ENCODE assay signal across 8 cellular contexts in the genomic region with DNA sequence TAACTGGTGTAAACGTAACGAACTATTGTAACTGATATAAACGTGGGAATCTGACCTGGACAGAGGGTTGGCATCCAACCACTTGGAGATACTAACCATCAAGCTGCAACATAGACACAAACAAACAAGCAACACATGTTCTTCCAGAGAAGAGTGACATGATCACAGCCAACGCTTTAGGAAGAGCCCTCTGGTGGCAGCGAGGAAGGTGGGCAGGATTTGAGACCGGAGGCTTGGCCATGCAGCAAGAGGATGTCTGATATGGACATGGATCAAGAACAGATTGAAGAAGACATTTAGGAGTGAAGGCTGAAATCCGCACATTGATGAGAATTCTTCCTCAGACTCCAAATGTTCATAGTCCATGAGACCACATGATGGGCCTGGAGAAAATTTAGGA. TPM values are rescaled to one million over a fixed set of nuclear protein-coding genes. Genes with fewer than 3 reads are reported as not detected.
A peak's percentile ranks its signal among the peaks of the same experiment; 100 is the strongest.
DNase-seq lines count a peak whose midpoint lies in the region; ATAC-seq and TF ChIP-seq lines count a peak whose summit lies in the region.

No MANE protein-coding gene starts in this region.

- H3K23ac ChIP-seq in mesendoderm (ENCODE audit: low read length), result no peak overlapping the region

- H3K36me3 ChIP-seq in mesendoderm (ENCODE audit: control insufficient read depth, insufficient read depth, low read length), result no peaks in the 10 kb centered on the region
- H3K36me3 ChIP-seq in sigmoid colon, result no peaks in the 10 kb centered on the region

- no peak overlapping the region for H2BK120ac ChIP-seq in mesendoderm (ENCODE audit: low read depth, low read length)

- peaks cover 0 to 4% of the 10 kb centered on the region in 2 donors for H3K36me3 Mint-ChIP-seq in stimulated activated naive B cell treated with anti-CD40 and anti-IgM and Interleukin-4, amounts not matched to agents 10 μg/mL and 1 μg/mL and 100 μg/mL, for 72 hours

- no peak overlapping the region for H4K5ac ChIP-seq in mesendoderm (ENCODE audit: low read length)

- H3K4me2 ChIP-seq in mesendoderm (ENCODE audit: low read length), result no peak overlapping the region

- H3K79me1 ChIP-seq in mesendoderm (ENCODE audit: low read length), result no peaks in the 10 kb centered on the region

- TF ChIP-seq CTCF in GM10266 (IDR thresholded peaks at IDR 0.05; ENCODE audit: control insufficient read depth, insufficient read depth, low read depth, missing control alignments), result peak; percentile 11
- TF ChIP-seq CTCF in sigmoid colon (IDR thresholded peaks at IDR 0.05), result peak in 1 of 4 experiments; percentile 21

- no peak overlapping the region for H3K4me3 Mint-ChIP-seq in stimulated activated naive B cell treated with anti-CD40 and anti-IgM and Interleukin-4, amounts not matched to agents 10 μg/mL and 1 μg/mL and 100 μg/mL, for 72 hours

- H3K9me3 ChIP-seq in sigmoid colon, result no peaks in the 10 kb centered on the region

- H2AK5ac ChIP-seq in mesendoderm (ENCODE audit: low read length), result no peak overlapping the region

- H3K27ac ChIP-seq in mesendoderm (ENCODE audit: low read depth, low read length) (no peak overlapping the region), sigmoid colon (no peak overlapping the region)

- WGBS in mesendoderm (ENCODE audit: extremely low coverage, insufficient coverage, low lambda C conversion rate), result no CpG with 5 or more reads among the region's 7 CpGs
- 69 to 73% methylated on average over 7 of the region's 7 CpGs for WGBS in sigmoid colon, 2 donors

- no peak overlapping the region for H2BK15ac ChIP-seq in mesendoderm (replicated peaks; ENCODE audit: low read depth)

- no peak overlapping the region for H3K56ac ChIP-seq in mesendoderm (ENCODE audit: low read length)

- H3K9ac ChIP-seq in mesendoderm (ENCODE audit: low read length), result no peak overlapping the region

- ATAC-seq in stimulated activated naive B cell treated with anti-CD40 and anti-IgM and Interleukin-4, amounts not matched to agents 10 μg/mL and 1 μg/mL and 100 μg/mL, for 72 hours (replicated peaks), result no peak
- no peak for ATAC-seq in HG02623 (IDR thresholded peaks at IDR 0.05; ENCODE audit: unreplicated experiment)

- H3K4me1 ChIP-seq in mesendoderm (ENCODE audit: control insufficient read depth, low read depth, low read length) (peaks cover 2% of the 10 kb centered on the region), sigmoid colon (peaks cover 0 to 17% (median 14%) of the 10 kb centered on the region in 4 donors)

- H3K27ac Mint-ChIP-seq in stimulated activated naive B cell treated with anti-CD40 and anti-IgM and Interleukin-4, amounts not matched to agents 10 μg/mL and 1 μg/mL and 100 μg/mL, for 72 hours, result no peak overlapping the region

- intact Hi-C loops in sigmoid colon (cut with DNase I), result no loop called here

- DNase-seq in GM10266 (ENCODE audit: extremely low spot score) (no peak), NCI-H146 (lab: John Stamatoyannopoulos, UW) (peak; percentile 10), cerebellar nuclear complex (lab: John Stamatoyannopoulos, UW) (peak; percentile 29 to 61), mesendoderm (peak; percentile 74), sigmoid colon (no peak), NCI-H2029 treated with DMSO at 0.1 percent for 48 hours (lab: John Stamatoyannopoulos, UW) (no peak)
- no peak for DNase-seq in stimulated activated naive B cell treated with anti-CD40 and anti-IgM and Interleukin-4, amounts not matched to agents 10 μg/mL and 1 μg/mL and 100 μg/mL, for 72 hours

- no peaks in the 10 kb centered on the region for H3K9me3 Mint-ChIP-seq in stimulated activated naive B cell treated with anti-CD40 and anti-IgM and Interleukin-4, amounts not matched to agents 10 μg/mL and 1 μg/mL and 100 μg/mL, for 72 hours

- no peak for TF ChIP-seq EP300 in sigmoid colon (IDR thresholded peaks at IDR 0.05)

- no peaks in the 10 kb centered on the region for H3K79me2 ChIP-seq in mesendoderm (ENCODE audit: control insufficient read depth, insufficient read depth, low read length)

- peaks cover 12 to 21% of the 10 kb centered on the region in 2 donors for H3K27me3 Mint-ChIP-seq in stimulated activated naive B cell treated with anti-CD40 and anti-IgM and Interleukin-4, amounts not matched to agents 10 μg/mL and 1 μg/mL and 100 μg/mL, for 72 hours

- no peak for TF ChIP-seq POLR2A in sigmoid colon (IDR thresholded peaks at IDR 0.05)

- H3K4me1 Mint-ChIP-seq in stimulated activated naive B cell treated with anti-CD40 and anti-IgM and Interleukin-4, amounts not matched to agents 10 μg/mL and 1 μg/mL and 100 μg/mL, for 72 hours, result peaks cover 2 to 4% of the 10 kb centered on the region in 2 donors

- no peak overlapping the region for H2BK5ac ChIP-seq in mesendoderm (ENCODE audit: low read length)

- no peaks in the 10 kb centered on the region for H3K27me3 ChIP-seq in mesendoderm (ENCODE audit: insufficient read depth, low read length, poor library complexity)
- no peaks in the 10 kb centered on the region for H3K27me3 ChIP-seq in sigmoid colon

- H3K4me3 ChIP-seq in mesendoderm (ENCODE audit: low read length) (no peak overlapping the region), sigmoid colon (no peak overlapping the region)

- no peak overlapping the region for H3K4ac ChIP-seq in mesendoderm (ENCODE audit: low read depth, low read length)

- no peak overlapping the region for H4K8ac ChIP-seq in mesendoderm (ENCODE audit: low read depth, low read length)

- H3K18ac ChIP-seq in mesendoderm (ENCODE audit: low read length), result no peak overlapping the region

RNA-seq across cellular contexts. Expression of a gene that starts 40.3 kb away (rescaled TPM):
- polyA plus RNA-seq in mesendoderm (2013, experiment 1 of 2), result 34.7 TPM
- polyA plus RNA-seq in mesendoderm (2013, experiment 2 of 2), result 35.2 TPM
- 100 to 1,000 TPM in 1 of 4 donors, 10 to 100 TPM in 3; 42.8 to 129 (median 64.9) TPM for total RNA-seq in sigmoid colon
- polyA plus RNA-seq in sigmoid colon, result 10 to 100 TPM in 1 of 3 donors, 1 to 10 TPM in 2; 4.6 to 18.9 (median 5.4) TPM

Comparison
In these comparisons a context has a peak if more than half of its experiments do, and no peak if none do; other contexts are left out.
1. DNase-seq: peak in NCI-H146 (single experiment), cerebellar nuclear complex (2 of 2) and mesendoderm (single experiment); none in GM10266 (single experiment), sigmoid colon (single experiment), stimulated activated naive B cell treated with anti-CD40 and anti-IgM and Interleukin-4, amounts not matched to agents 10 μg/mL and 1 μg/mL and 100 μg/mL, for 72 hours (single experiment) and NCI-H2029 treated with DMSO at 0.1 percent for 48 hours (single experiment).